Comparison of ENCODE assay signal across 1 cellular context in the genomic region with DNA sequence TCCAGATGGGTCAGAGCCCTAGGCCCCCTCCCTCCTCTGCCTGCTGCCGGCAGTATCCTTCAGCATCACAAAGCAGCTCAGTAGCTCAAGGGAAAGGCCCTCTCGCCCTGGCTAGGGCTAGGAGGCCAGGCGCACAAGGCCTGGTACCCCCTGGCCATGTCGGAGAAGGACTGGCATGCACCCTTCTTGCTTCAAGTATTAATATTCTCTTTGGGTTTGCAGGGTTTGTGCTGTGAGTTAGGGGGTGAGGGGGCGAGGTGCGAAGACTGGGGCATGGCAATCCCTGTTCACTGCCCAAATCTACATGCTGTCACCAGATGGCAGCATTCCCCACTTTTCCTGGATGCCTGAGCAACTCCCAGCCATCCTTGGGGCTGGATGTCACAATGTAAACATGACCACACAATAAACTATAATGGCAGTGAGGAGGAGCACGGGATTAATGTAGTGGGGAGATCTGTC.
TF ChIP-seq lines count a peak whose summit lies in the region.

No MANE protein-coding gene starts in this region.

TF ChIP-seq in HepG2, 621 proteins besides CTCF, POLR2A, EP300 and RAD21 (continued from another document):
- TF ChIP-seq, protein P1, sequence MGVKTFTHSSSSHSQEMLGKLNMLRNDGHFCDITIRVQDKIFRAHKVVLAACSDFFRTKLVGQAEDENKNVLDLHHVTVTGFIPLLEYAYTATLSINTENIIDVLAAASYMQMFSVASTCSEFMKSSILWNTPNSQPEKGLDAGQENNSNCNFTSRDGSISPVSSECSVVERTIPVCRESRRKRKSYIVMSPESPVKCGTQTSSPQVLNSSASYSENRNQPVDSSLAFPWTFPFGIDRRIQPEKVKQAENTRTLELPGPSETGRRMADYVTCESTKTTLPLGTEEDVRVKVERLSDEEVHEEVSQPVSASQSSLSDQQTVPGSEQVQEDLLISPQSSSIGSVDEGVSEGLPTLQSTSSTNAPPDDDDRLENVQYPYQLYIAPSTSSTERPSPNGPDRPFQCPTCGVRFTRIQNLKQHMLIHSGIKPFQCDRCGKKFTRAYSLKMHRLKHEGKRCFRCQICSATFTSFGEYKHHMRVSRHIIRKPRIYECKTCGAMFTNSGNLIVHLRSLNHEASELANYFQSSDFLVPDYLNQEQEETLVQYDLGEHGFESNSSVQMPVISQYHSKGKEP (CRISPR knock-in tag; IDR thresholded peaks at IDR 0.05): no peak
- TF ChIP-seq AGO2 (optimal IDR thresholded peaks at IDR 0.05; ENCODE audit: low read depth, low read length) (peak; percentile 75), ZNF724P (CRISPR knock-in tag; IDR thresholded peaks at IDR 0.05; ENCODE audit: borderline replicate concordance) (no peak), RORA (CRISPR knock-in tag; IDR thresholded peaks at IDR 0.05) (no peak), SP2 (CRISPR knock-in tag; IDR thresholded peaks at IDR 0.05) (no peak), FOSL1 (CRISPR knock-in tag; IDR thresholded peaks at IDR 0.05; ENCODE audit: borderline replicate concordance) (no peak), TBL1XR1 (IDR thresholded peaks at IDR 0.05; ENCODE audit: borderline replicate concordance, low read length, partially characterized antibody) (no peak), SOX6 (IDR thresholded peaks at IDR 0.05) (no peak), SOX6 (CRISPR knock-in tag; IDR thresholded peaks at IDR 0.05) (no peak)
- TF ChIP-seq, protein P2, sequence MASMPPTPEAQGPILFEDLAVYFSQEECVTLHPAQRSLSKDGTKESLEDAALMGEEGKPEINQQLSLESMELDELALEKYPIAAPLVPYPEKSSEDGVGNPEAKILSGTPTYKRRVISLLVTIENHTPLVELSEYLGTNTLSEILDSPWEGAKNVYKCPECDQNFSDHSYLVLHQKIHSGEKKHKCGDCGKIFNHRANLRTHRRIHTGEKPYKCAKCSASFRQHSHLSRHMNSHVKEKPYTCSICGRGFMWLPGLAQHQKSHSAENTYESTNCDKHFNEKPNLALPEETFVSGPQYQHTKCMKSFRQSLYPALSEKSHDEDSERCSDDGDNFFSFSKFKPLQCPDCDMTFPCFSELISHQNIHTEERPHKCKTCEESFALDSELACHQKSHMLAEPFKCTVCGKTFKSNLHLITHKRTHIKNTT (CRISPR knock-in tag; IDR thresholded peaks at IDR 0.05): no peak
- TF ChIP-seq, protein P3, sequence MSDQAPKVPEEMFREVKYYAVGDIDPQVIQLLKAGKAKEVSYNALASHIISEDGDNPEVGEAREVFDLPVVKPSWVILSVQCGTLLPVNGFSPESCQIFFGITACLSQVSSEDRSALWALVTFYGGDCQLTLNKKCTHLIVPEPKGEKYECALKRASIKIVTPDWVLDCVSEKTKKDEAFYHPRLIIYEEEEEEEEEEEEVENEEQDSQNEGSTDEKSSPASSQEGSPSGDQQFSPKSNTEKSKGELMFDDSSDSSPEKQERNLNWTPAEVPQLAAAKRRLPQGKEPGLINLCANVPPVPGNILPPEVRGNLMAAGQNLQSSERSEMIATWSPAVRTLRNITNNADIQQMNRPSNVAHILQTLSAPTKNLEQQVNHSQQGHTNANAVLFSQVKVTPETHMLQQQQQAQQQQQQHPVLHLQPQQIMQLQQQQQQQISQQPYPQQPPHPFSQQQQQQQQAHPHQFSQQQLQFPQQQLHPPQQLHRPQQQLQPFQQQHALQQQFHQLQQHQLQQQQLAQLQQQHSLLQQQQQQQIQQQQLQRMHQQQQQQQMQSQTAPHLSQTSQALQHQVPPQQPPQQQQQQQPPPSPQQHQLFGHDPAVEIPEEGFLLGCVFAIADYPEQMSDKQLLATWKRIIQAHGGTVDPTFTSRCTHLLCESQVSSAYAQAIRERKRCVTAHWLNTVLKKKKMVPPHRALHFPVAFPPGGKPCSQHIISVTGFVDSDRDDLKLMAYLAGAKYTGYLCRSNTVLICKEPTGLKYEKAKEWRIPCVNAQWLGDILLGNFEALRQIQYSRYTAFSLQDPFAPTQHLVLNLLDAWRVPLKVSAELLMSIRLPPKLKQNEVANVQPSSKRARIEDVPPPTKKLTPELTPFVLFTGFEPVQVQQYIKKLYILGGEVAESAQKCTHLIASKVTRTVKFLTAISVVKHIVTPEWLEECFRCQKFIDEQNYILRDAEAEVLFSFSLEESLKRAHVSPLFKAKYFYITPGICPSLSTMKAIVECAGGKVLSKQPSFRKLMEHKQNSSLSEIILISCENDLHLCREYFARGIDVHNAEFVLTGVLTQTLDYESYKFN (CRISPR knock-in tag; conservative IDR thresholded peaks at IDR 0.05): no peak
